Comparison of ENCODE assay signal across 3 cellular contexts in the genomic region with DNA sequence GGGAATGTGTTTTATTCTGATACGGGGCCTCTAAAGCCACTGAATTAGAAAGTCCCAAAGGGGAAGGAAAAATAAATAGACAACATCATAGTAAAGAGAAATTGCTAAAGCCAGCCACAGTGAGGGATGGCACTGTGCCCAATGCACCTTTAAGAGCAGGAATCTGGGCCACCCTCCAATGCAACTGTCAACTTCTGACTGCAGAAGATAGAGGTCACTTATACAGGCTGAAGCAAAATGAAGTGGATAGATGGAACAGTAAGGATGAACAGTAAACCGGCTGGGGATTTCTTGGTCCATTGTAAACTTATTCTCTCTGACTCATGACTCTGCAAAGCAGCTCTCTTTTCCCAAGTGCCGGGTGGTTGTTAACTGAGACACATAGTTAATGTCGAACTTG.
TF ChIP-seq lines count a peak whose summit lies in the region.

No MANE protein-coding gene starts in this region.

TF ChIP-seq in liver, 16 proteins besides CTCF, POLR2A, EP300 and RAD21:
- TF ChIP-seq HNF4G (IDR thresholded peaks at IDR 0.05) (no peak), NR2F2 (IDR thresholded peaks at IDR 0.05) (no peak), TAF1 (conservative IDR thresholded peaks at IDR 0.05) (no peak), FOXA2 (IDR thresholded peaks at IDR 0.05) (peak; percentile 81), EGR1 (IDR thresholded peaks at IDR 0.05; ENCODE audit: low read depth in 2 of 2) (peak in 1 of 2 donors; percentile 69), SP1 (IDR thresholded peaks at IDR 0.05) (peak; percentile 61), FOXA1 (IDR thresholded peaks at IDR 0.05) (peak; percentile 60), RXRA (IDR thresholded peaks at IDR 0.05) (peak; percentile 54 to 70), YY1 (IDR thresholded peaks at IDR 0.05) (peak; percentile 49), GABPA (IDR thresholded peaks at IDR 0.05 in 1 of 2, conservative IDR thresholded peaks at IDR 0.05 in 1 of 2) (no peak), JUND (IDR thresholded peaks at IDR 0.05) (peak; percentile 48 to 74), HNF4A (conservative IDR thresholded peaks at IDR 0.05) (peak; percentile 77)
- TF ChIP-seq, protein P1, sequence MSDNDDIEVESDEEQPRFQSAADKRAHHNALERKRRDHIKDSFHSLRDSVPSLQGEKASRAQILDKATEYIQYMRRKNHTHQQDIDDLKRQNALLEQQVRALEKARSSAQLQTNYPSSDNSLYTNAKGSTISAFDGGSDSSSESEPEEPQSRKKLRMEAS (IDR thresholded peaks at IDR 0.05): peak; percentile 12
- TF ChIP-seq, protein P2, sequence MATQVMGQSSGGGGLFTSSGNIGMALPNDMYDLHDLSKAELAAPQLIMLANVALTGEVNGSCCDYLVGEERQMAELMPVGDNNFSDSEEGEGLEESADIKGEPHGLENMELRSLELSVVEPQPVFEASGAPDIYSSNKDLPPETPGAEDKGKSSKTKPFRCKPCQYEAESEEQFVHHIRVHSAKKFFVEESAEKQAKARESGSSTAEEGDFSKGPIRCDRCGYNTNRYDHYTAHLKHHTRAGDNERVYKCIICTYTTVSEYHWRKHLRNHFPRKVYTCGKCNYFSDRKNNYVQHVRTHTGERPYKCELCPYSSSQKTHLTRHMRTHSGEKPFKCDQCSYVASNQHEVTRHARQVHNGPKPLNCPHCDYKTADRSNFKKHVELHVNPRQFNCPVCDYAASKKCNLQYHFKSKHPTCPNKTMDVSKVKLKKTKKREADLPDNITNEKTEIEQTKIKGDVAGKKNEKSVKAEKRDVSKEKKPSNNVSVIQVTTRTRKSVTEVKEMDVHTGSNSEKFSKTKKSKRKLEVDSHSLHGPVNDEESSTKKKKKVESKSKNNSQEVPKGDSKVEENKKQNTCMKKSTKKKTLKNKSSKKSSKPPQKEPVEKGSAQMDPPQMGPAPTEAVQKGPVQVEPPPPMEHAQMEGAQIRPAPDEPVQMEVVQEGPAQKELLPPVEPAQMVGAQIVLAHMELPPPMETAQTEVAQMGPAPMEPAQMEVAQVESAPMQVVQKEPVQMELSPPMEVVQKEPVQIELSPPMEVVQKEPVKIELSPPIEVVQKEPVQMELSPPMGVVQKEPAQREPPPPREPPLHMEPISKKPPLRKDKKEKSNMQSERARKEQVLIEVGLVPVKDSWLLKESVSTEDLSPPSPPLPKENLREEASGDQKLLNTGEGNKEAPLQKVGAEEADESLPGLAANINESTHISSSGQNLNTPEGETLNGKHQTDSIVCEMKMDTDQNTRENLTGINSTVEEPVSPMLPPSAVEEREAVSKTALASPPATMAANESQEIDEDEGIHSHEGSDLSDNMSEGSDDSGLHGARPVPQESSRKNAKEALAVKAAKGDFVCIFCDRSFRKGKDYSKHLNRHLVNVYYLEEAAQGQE (IDR thresholded peaks at IDR 0.05): peak; percentile 63
- TF ChIP-seq, protein P3, sequence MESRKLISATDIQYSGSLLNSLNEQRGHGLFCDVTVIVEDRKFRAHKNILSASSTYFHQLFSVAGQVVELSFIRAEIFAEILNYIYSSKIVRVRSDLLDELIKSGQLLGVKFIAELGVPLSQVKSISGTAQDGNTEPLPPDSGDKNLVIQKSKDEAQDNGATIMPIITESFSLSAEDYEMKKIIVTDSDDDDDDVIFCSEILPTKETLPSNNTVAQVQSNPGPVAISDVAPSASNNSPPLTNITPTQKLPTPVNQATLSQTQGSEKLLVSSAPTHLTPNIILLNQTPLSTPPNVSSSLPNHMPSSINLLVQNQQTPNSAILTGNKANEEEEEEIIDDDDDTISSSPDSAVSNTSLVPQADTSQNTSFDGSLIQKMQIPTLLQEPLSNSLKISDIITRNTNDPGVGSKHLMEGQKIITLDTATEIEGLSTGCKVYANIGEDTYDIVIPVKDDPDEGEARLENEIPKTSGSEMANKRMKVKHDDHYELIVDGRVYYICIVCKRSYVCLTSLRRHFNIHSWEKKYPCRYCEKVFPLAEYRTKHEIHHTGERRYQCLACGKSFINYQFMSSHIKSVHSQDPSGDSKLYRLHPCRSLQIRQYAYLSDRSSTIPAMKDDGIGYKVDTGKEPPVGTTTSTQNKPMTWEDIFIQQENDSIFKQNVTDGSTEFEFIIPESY (IDR thresholded peaks at IDR 0.05): peak; percentile 65
- TF ChIP-seq, protein P4, sequence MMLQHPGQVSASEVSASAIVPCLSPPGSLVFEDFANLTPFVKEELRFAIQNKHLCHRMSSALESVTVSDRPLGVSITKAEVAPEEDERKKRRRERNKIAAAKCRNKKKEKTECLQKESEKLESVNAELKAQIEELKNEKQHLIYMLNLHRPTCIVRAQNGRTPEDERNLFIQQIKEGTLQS (IDR thresholded peaks at IDR 0.05): no peak
TF ChIP-seq in liver: peak in this region for 11.

TF ChIP-seq in HepG2, 621 proteins besides CTCF, POLR2A, EP300 and RAD21:
- no peak for TF ChIP-seq SOX13 (IDR thresholded peaks at IDR 0.05)
- TF ChIP-seq SOX13 (CRISPR knock-in tag; conservative IDR thresholded peaks at IDR 0.05 in 1 of 2, IDR thresholded peaks at IDR 0.05 in 1 of 2): no peak
- no peak for TF ChIP-seq ZBTB1 (CRISPR knock-in tag; IDR thresholded peaks at IDR 0.05; ENCODE audit: borderline replicate concordance)
- no peak for TF ChIP-seq ZNF335 (CRISPR knock-in tag; IDR thresholded peaks at IDR 0.05)
- no peak for TF ChIP-seq ZNF674 (CRISPR knock-in tag; IDR thresholded peaks at IDR 0.05; ENCODE audit: low read depth)
- TF ChIP-seq ZNF350 (CRISPR knock-in tag; IDR thresholded peaks at IDR 0.05; ENCODE audit: borderline replicate concordance, low read depth): no peak
- TF ChIP-seq ZNF878 (CRISPR knock-in tag; IDR thresholded peaks at IDR 0.05): no peak
- TF ChIP-seq MAF1 (CRISPR knock-in tag; IDR thresholded peaks at IDR 0.05; ENCODE audit: borderline replicate concordance): no peak

TF ChIP-seq in SK-N-SH, 30 proteins besides CTCF, POLR2A, EP300 and RAD21:
- TF ChIP-seq, protein P5, sequence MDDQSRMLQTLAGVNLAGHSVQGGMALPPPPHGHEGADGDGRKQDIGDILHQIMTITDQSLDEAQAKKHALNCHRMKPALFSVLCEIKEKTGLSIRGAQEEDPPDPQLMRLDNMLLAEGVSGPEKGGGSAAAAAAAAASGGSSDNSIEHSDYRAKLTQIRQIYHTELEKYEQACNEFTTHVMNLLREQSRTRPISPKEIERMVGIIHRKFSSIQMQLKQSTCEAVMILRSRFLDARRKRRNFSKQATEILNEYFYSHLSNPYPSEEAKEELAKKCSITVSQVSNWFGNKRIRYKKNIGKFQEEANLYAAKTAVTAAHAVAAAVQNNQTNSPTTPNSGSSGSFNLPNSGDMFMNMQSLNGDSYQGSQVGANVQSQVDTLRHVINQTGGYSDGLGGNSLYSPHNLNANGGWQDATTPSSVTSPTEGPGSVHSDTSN (IDR thresholded peaks at IDR 0.05): peak; percentile 37; the same call in 1 of the 2 replicates
- TF ChIP-seq SIN3A (IDR thresholded peaks at IDR 0.05; ENCODE audit: borderline replicate concordance, low read depth, low read length) (no peak), NFIC (IDR thresholded peaks at IDR 0.05; ENCODE audit: borderline replicate concordance) (peak; percentile 33; the same call in 1 of the 2 replicates)
